Comparison of ENCODE assay signal across 12 cellular contexts in genomic region chrX:12985336-12985735, GRCh38. TPM values are rescaled to one million over a fixed set of nuclear protein-coding genes. Genes with fewer than 3 reads are reported as not detected.
DNase-seq lines count a peak whose midpoint lies in the region; ATAC-seq, FAIRE-seq and TF ChIP-seq lines count a peak whose summit lies in the region.
"Had no signal": no experiment of that assay in that cellular context is flagged by ENCODE, and none has a peak within 500 bp of the region (broad histone marks: within the 10 kb centered on the region; RNA-seq: fewer than 3 reads in every experiment).

No MANE protein-coding gene starts in this region.

- H3F3A ChIP-seq in OCI-LY1 (ENCODE audit: insufficient read depth, low read length), result no peaks in the 10 kb centered on the region

- WGBS in A549 (ENCODE audit: missing lambda C conversion rate), result 83% methylated on average over 1 of the region's 1 CpG
- 58% methylated on average over 1 of the region's 1 CpG for WGBS in right lobe of liver (ENCODE audit: insufficient coverage, low coverage, low lambda C conversion rate, missing lambda C conversion rate)

- TF ChIP-seq CTCF in A549 (IDR thresholded peaks at IDR 0.05) (no peak), OCI-LY1 (IDR thresholded peaks at IDR 0.05; ENCODE audit: low read length) (no peak), endothelial cell of umbilical vein (IDR thresholded peaks at IDR 0.05; ENCODE audit: extremely low read depth in 1 of 2, insufficient read depth in 1 of 2, low read depth in 1 of 2, low read length in 2 of 2) (no peak), right lobe of liver (IDR thresholded peaks at IDR 0.05) (no peak)

- TF ChIP-seq EP300 in A549 (IDR thresholded peaks at IDR 0.05), result no peak

- H3K4me1 ChIP-seq in A549, result peaks cover 48% of the 10 kb centered on the region
- H3K4me1 ChIP-seq in OCI-LY1 (ENCODE audit: insufficient read depth, low read length, severe bottlenecking), result peaks cover 37% of the 10 kb centered on the region
- peaks cover 26% of the 10 kb centered on the region for H3K4me1 ChIP-seq in endothelial cell of umbilical vein (ENCODE audit: control insufficient read depth, extremely low read depth, insufficient read depth, low read length)
- peaks cover 0 to 6% (median 3%) of the 10 kb centered on the region in 4 donors for H3K4me1 ChIP-seq in right lobe of liver

- H3K27ac ChIP-seq in A549 (peak overlapping the region; percentile 86 to 97), OCI-LY1 (ENCODE audit: low read depth, low read length, poor library complexity, severe bottlenecking) (peak overlapping the region; percentile 28), endothelial cell of umbilical vein (ENCODE audit: insufficient read depth, low read depth, low read length) (peak overlapping the region; percentile 42), right lobe of liver (no peak overlapping the region)

- DNase-seq in A549 (ENCODE audit: low read depth in 1 of 2, low spot score in 1 of 2), result no peak
- DNase-seq in endothelial cell of umbilical vein (ENCODE audit: low read depth, low spot score), result no peak
- DNase-seq in right lobe of liver, result no peak
- no peak for DNase-seq in NCI-H2227 treated with DMSO at 0.1 percent for 48 hours (lab: John Stamatoyannopoulos, UW)
- no peak for DNase-seq in NCI-H187 (lab: John Stamatoyannopoulos, UW)
- DNase-seq: NCI-H1436 treated with DMSO at 0.1 percent for 48 hours had no signal

- H2AFZ ChIP-seq in OCI-LY1 (ENCODE audit: low read length), result no peak overlapping the region
- no peak overlapping the region for H2AFZ ChIP-seq in endothelial cell of umbilical vein (ENCODE audit: low read depth, low read length)

- H4K20me1 ChIP-seq in OCI-LY1 (ENCODE audit: insufficient read depth, low read length) (no peaks in the 10 kb centered on the region), endothelial cell of umbilical vein (replicated peaks; ENCODE audit: control insufficient read depth, extremely low read depth, insufficient read depth, low read length) (no peaks in the 10 kb centered on the region)

- peak overlapping the region; percentile 69 for H3K4me2 ChIP-seq in A549
- H3K4me2 ChIP-seq in OCI-LY1 (ENCODE audit: low read length), result no peak overlapping the region
- H3K4me2 ChIP-seq in endothelial cell of umbilical vein (ENCODE audit: insufficient read depth, low read length), result no peak overlapping the region

- H3K9me2 ChIP-seq in OCI-LY1 (ENCODE audit: low read depth, low read length), result no peaks in the 10 kb centered on the region

- peaks cover 5% of the 10 kb centered on the region; the same call in 1 of the 3 replicates for H3K9me3 ChIP-seq in A549
- H3K9me3 ChIP-seq in OCI-LY1 (ENCODE audit: low read length), result no peaks in the 10 kb centered on the region
- no peaks in the 10 kb centered on the region for H3K9me3 ChIP-seq in endothelial cell of umbilical vein (replicated peaks; ENCODE audit: control insufficient read depth, insufficient read depth, low read length)
- no peaks in the 10 kb centered on the region for H3K9me3 ChIP-seq in right lobe of liver

- no peak overlapping the region for H3K4me3 ChIP-seq in A549
- no peak overlapping the region for H3K4me3 ChIP-seq in OCI-LY1 (ENCODE audit: low read depth, low read length, poor library complexity, severe bottlenecking)
- no peak overlapping the region for H3K4me3 ChIP-seq in endothelial cell of umbilical vein (replicated peaks in 1 of 3; ENCODE audit: insufficient read depth in 1 of 3, low read depth in 1 of 3, low read length in 3 of 3)
- H3K4me3 ChIP-seq in right lobe of liver, result no peak overlapping the region

- ATAC-seq in A549 (no peak), GM18511 (IDR thresholded peaks at IDR 0.05; ENCODE audit: unreplicated experiment) (peak; percentile 10), right lobe of liver (no peak), GM21529 (IDR thresholded peaks at IDR 0.05; ENCODE audit: unreplicated experiment) (no peak)
- ATAC-seq: WTC11 had no signal

- H3K27me3 ChIP-seq in OCI-LY1 (ENCODE audit: insufficient read depth, low read length), result no peaks in the 10 kb centered on the region
- no peaks in the 10 kb centered on the region for H3K27me3 ChIP-seq in endothelial cell of umbilical vein (ENCODE audit: control insufficient read depth in 2 of 2, insufficient read depth in 2 of 2, low read length in 2 of 2)
- H3K27me3 ChIP-seq in right lobe of liver, result no peaks in the 10 kb centered on the region

- H3K36me3 ChIP-seq in OCI-LY1 (ENCODE audit: insufficient read depth, low read length) (no peaks in the 10 kb centered on the region), endothelial cell of umbilical vein (ENCODE audit: control insufficient read depth in 2 of 2, extremely low read depth in 1 of 2, insufficient read depth in 2 of 2, low read length in 2 of 2) (no peaks in the 10 kb centered on the region), right lobe of liver (no peaks in the 10 kb centered on the region)

- H3K79me2 ChIP-seq in OCI-LY1 (ENCODE audit: insufficient read depth, low read length) (no peaks in the 10 kb centered on the region), endothelial cell of umbilical vein (ENCODE audit: control insufficient read depth, insufficient read depth, low read length) (no peaks in the 10 kb centered on the region)

- TF ChIP-seq POLR2A in A549 (IDR thresholded peaks at IDR 0.05; ENCODE audit: low read length) (no peak), endothelial cell of umbilical vein (IDR thresholded peaks at IDR 0.05; ENCODE audit: low read depth, low read length) (no peak), right lobe of liver (IDR thresholded peaks at IDR 0.05) (no peak)

- peak; percentile 43 for FAIRE-seq in A549 (lab: Jason Lieb, UNC)
- FAIRE-seq in endothelial cell of umbilical vein (lab: Jason Lieb, UNC), result no peak

- dilution Hi-C loops in endothelial cell of umbilical vein (cut with MboI; ENCODE audit: extremely low pct_ligation_motif_present, low sequenced_read_pairs), result no loop called here

- H3K9me1 ChIP-seq in endothelial cell of umbilical vein (replicated peaks; ENCODE audit: control insufficient read depth, extremely low read depth, insufficient read depth, low read length), result no peaks in the 10 kb centered on the region

- no peak overlapping the region for H3K9ac ChIP-seq in OCI-LY1 (ENCODE audit: low read length)
- H3K9ac ChIP-seq in endothelial cell of umbilical vein (replicated peaks; ENCODE audit: extremely low read depth, insufficient read depth, low read length), result peak overlapping the region; percentile 34

- no TSS peak for BruUV-seq in endothelial cell of umbilical vein (replicated peaks; lab: Mats Ljungman, UMichigan)

- CTCF ChIA-PET in A549 (lab: Yijun Ruan, JAX), result interaction anchor here (0.6 to 1.9 kb wide), 5 partner anchors 12 to 503 kb away, joined by 3 to 9 read pairs (median 3); no protein-coding TSS in a partner anchor
- CTCF ChIA-PET in endothelial cell of umbilical vein (lab: Charles Lee), result interaction anchor here (1.0 to 1.6 kb wide), 2 partner anchors 39 to 503 kb away, joined by 3 to 4 read pairs; no protein-coding TSS in a partner anchor

- POLR2A ChIA-PET in A549 (lab: Yijun Ruan, JAX), result interaction anchor here (1.2 kb wide), 1 partner anchor 11 kb away, joined by 5 read pairs; the partner anchor contains the start of gene TMSB4X
- POLR2A ChIA-PET in endothelial cell of umbilical vein (lab: Charles Lee), result no interaction called here

- intact Hi-C loops in endothelial cell of umbilical vein (cut with micrococcal nuclease), result no loop called here
- intact Hi-C loops in right lobe of liver (cut with DNase I), result no loop called here

- TF ChIP-seq RAD21 in A549 (conservative IDR thresholded peaks at IDR 0.05 in 1 of 2, IDR thresholded peaks at IDR 0.05 in 1 of 2), result no peak

TF ChIP-seq in A549, 52 proteins besides CTCF, POLR2A, EP300 and RAD21 (continues in another document):
- no peak for TF ChIP-seq ESRRA (IDR thresholded peaks at IDR 0.05; ENCODE audit: borderline replicate concordance, low read length)

TF ChIP-seq in endothelial cell of umbilical vein, 7 proteins besides CTCF, POLR2A, EP300 and RAD21 (continues in another document):
- no peak for TF ChIP-seq GATA2 (IDR thresholded peaks at IDR 0.05; ENCODE audit: insufficient read depth, insufficient read length, low read depth, low read length)
- TF ChIP-seq FOS (IDR thresholded peaks at IDR 0.05; ENCODE audit: borderline replicate concordance, insufficient read depth, low read length), result no peak
- TF ChIP-seq MYC (IDR thresholded peaks at IDR 0.05; ENCODE audit: low read depth, low read length), result no peak

RNA-seq across cellular contexts. Expression of gene TMSB4X, which starts 10.4 kb away (rescaled TPM):
- polyA plus RNA-seq in A549 (2011; rRNA removed) (3,130 and 3,742 TPM in 2 replicates), A549 (2017; fragmentation: RNase III; extraction: RNeasy Plus Mini Kit Qiagen cat#74134 plus additional on column Dnase treatment) (6,622 to 7,955 TPM (median 7,447 TPM) in 3 replicates), endothelial cell of umbilical vein (4,136 and 4,540 TPM in 2 replicates)
- polyA plus RNA-seq in A549 (2012; cell fraction: cytosol; rRNA removed), result 3,096 and 3,118 TPM in 2 replicates
- polyA plus RNA-seq in A549 (2012; cell fraction: nucleus; rRNA removed), result 460 and 1,554 TPM in 2 replicates
- polyA minus RNA-seq in A549 (2011; rRNA and poly(A)+ RNA removed), result 852 and 1,226 TPM in 2 replicates
- total RNA-seq in endothelial cell of umbilical vein (6,742 and 6,858 TPM in 2 replicates), right lobe of liver (1,000 to 10,000 TPM in 1 of 6 experiments, 100 to 1,000 TPM in 5; 348 to 1,121 (median 708) TPM)
- 5,392 and 6,117 TPM in 2 replicates for polyA plus RNA-seq in endothelial cell of umbilical vein (2011; cell fraction: cytosol; rRNA removed)
- 1,581 and 1,597 TPM in 2 replicates for polyA plus RNA-seq in endothelial cell of umbilical vein (2011; cell fraction: nucleus; rRNA removed)
- polyA plus RNA-seq in endothelial cell of umbilical vein (2012), result 9,118 and 13,019 TPM in 2 replicates
- polyA minus RNA-seq in endothelial cell of umbilical vein, result 2,966 and 3,319 TPM in 2 replicates
- 185 TPM for polyA minus RNA-seq in endothelial cell of umbilical vein (2011; cell fraction: cytosol; rRNA and poly(A)+ RNA removed)
- 736 and 796 TPM in 2 replicates for polyA minus RNA-seq in endothelial cell of umbilical vein (2011; cell fraction: nucleus; rRNA and poly(A)+ RNA removed)

RNA-seq across cellular contexts. Expression of gene FAM9C, which starts 59.1 kb away (rescaled TPM):
- polyA plus RNA-seq in A549 (2011; rRNA removed) (not detected in 2 replicates), A549 (2017; fragmentation: RNase III; extraction: RNeasy Plus Mini Kit Qiagen cat#74134 plus additional on column Dnase treatment) (0.03 TPM in 1 of 3 replicates, not detected in the others), endothelial cell of umbilical vein (not detected in 2 replicates)
- not detected in 2 replicates for polyA plus RNA-seq in A549 (2012; cell fraction: cytosol; rRNA removed)
- 0.01 TPM in 1 of 2 replicates, not detected in the other for polyA plus RNA-seq in A549 (2012; cell fraction: nucleus; rRNA removed)
- not detected in 2 replicates for polyA minus RNA-seq in A549 (2011; rRNA and poly(A)+ RNA removed)
- total RNA-seq in endothelial cell of umbilical vein (not detected in 2 replicates), right lobe of liver (not detected)
- polyA plus RNA-seq in endothelial cell of umbilical vein (2011; cell fraction: cytosol; rRNA removed), result not detected in 2 replicates
- not detected in 2 replicates for polyA plus RNA-seq in endothelial cell of umbilical vein (2011; cell fraction: nucleus; rRNA removed)
- not detected in 2 replicates for polyA plus RNA-seq in endothelial cell of umbilical vein (2012)
- polyA minus RNA-seq in endothelial cell of umbilical vein, result not detected in 2 replicates
- polyA minus RNA-seq in endothelial cell of umbilical vein (2011; cell fraction: cytosol; rRNA and poly(A)+ RNA removed), result not detected
- not detected in 2 replicates for polyA minus RNA-seq in endothelial cell of umbilical vein (2011; cell fraction: nucleus; rRNA and poly(A)+ RNA removed)
- total RNA-seq: lower leg skin, renal cortical epithelial cell had no signal

Comparison
In these comparisons a context has a peak if more than half of its experiments do, and no peak if none do; other contexts are left out.
1. H3K27ac ChIP-seq: peak in A549 (2 of 2), OCI-LY1 (single experiment) and endothelial cell of umbilical vein (single experiment); none in right lobe of liver (0 of 3).